8 cellular contexts compared by ENCODE assay signal in the genomic region with DNA sequence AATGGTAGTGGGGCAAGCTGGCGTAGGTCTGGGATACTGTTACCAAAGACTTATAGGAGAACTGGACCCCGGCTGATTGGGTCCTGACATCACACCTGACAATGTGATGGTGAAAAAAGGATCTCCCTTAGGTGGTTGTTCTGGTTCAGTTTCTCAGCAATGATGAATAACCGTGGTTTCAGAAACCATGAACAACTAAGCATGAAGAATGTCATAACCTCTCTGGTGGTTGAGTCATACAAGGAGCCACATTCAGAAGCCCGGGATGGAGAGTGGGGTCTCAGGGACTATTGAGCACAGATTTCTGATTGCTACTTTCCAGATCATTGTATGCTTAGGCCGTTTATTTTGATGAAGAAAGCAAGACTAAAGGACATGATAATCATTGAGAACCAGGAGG. TPM values are rescaled to one million over a fixed set of nuclear protein-coding genes. Genes with fewer than 3 reads are reported as not detected.
A peak's percentile ranks its signal among the peaks of the same experiment; 100 is the strongest.
DNase-seq lines count a peak whose midpoint lies in the region; ATAC-seq and TF ChIP-seq lines count a peak whose summit lies in the region.

No MANE protein-coding gene starts in this region.

- TF ChIP-seq CTCF in Calu3 (IDR thresholded peaks at IDR 0.05; ENCODE audit: unreplicated experiment) = no peak

- peak overlapping the region; percentile 46 for H3K27ac Mint-ChIP-seq in activated naive CD8-positive, alpha-beta T cell
- H3K27ac Mint-ChIP-seq in Calu3 (ENCODE audit: unreplicated experiment) = no peak overlapping the region
- no peak overlapping the region for H3K27ac Mint-ChIP-seq in effector memory CD8-positive, alpha-beta T cell

- BruUV-seq in Calu3 (replicated peaks; lab: Mats Ljungman, UMichigan) = no TSS peak

- intact Hi-C loops in cardiac septum (cut with DNase I) = loop anchor here (10.0 kb wide), 1 partner anchor 190 kb away; the partner anchor contains the start of gene LRRC31
- intact Hi-C loops in Calu3 (cut with micrococcal nuclease; ENCODE audit: unreplicated experiment) = no loop called here

- DNase-seq in Daoy (ENCODE audit: low read depth) (peak; percentile 21), cardiac septum (ENCODE audit: low spot score) (no peak), Calu3 (no peak), nucleus accumbens (lab: John Stamatoyannopoulos, UW) (no peak)
- no peak for DNase-seq in effector memory CD8-positive, alpha-beta T cell

- peak; percentile 63 for ATAC-seq in GM19397 (IDR thresholded peaks at IDR 0.05; ENCODE audit: unreplicated experiment)
- ATAC-seq in HG03139 (IDR thresholded peaks at IDR 0.05; ENCODE audit: unreplicated experiment) = peak; percentile 61
- ATAC-seq in effector memory CD8-positive, alpha-beta T cell (replicated peaks) = no peak

- H3K27me3 Mint-ChIP-seq in activated naive CD8-positive, alpha-beta T cell = no peaks in the 10 kb centered on the region
- no peaks in the 10 kb centered on the region for H3K27me3 Mint-ChIP-seq in Calu3 (ENCODE audit: unreplicated experiment)
- no peaks in the 10 kb centered on the region for H3K27me3 Mint-ChIP-seq in effector memory CD8-positive, alpha-beta T cell

- CTCF ChIA-PET in Calu3 (lab: Charles Lee) = interaction anchor here (0.7 to 0.9 kb wide), 2 partner anchors 8 to 179 kb away, joined by 4 to 8 read pairs; no protein-coding TSS in a partner anchor

- peaks cover 19% of the 10 kb centered on the region for H3K4me1 Mint-ChIP-seq in activated naive CD8-positive, alpha-beta T cell (ENCODE audit: low read depth)
- H3K4me1 Mint-ChIP-seq in Calu3 (ENCODE audit: low read depth, unreplicated experiment) = peaks cover 32% of the 10 kb centered on the region
- H3K4me1 Mint-ChIP-seq in effector memory CD8-positive, alpha-beta T cell (ENCODE audit: low read depth in 2 of 2) = peaks cover 10% of the 10 kb centered on the region in 2 donors

- peaks cover 6% of the 10 kb centered on the region for H3K36me3 Mint-ChIP-seq in activated naive CD8-positive, alpha-beta T cell
- no peaks in the 10 kb centered on the region for H3K36me3 Mint-ChIP-seq in Calu3 (ENCODE audit: insufficient read depth, unreplicated experiment)
- H3K36me3 Mint-ChIP-seq in effector memory CD8-positive, alpha-beta T cell (ENCODE audit: insufficient read depth) = no peaks in the 10 kb centered on the region

- no peaks in the 10 kb centered on the region for H3K9me3 Mint-ChIP-seq in activated naive CD8-positive, alpha-beta T cell (ENCODE audit: low read depth)
- no peaks in the 10 kb centered on the region for H3K9me3 Mint-ChIP-seq in Calu3 (ENCODE audit: low read depth, unreplicated experiment)
- H3K9me3 Mint-ChIP-seq in effector memory CD8-positive, alpha-beta T cell = no peaks in the 10 kb centered on the region

- H3K4me3 Mint-ChIP-seq in activated naive CD8-positive, alpha-beta T cell = no peak overlapping the region
- H3K4me3 Mint-ChIP-seq in Calu3 (ENCODE audit: low read depth, unreplicated experiment) = no peak overlapping the region
- H3K4me3 Mint-ChIP-seq in effector memory CD8-positive, alpha-beta T cell = no peak overlapping the region

RNA-seq across cellular contexts. Expression of gene GPR160, which starts 17.4 kb away (rescaled TPM):
- total RNA-seq in Daoy (2014; rRNA removed; shearing (Covaris generic)) = 5.8 and 6.3 TPM in 2 replicates
- total RNA-seq in cardiac septum = 0.78 TPM
- 48.6 and 53.8 TPM in 2 replicates for total RNA-seq in Calu3 (2022)
